Comparison of ENCODE assay signal across 10 cellular contexts in the genomic region with DNA sequence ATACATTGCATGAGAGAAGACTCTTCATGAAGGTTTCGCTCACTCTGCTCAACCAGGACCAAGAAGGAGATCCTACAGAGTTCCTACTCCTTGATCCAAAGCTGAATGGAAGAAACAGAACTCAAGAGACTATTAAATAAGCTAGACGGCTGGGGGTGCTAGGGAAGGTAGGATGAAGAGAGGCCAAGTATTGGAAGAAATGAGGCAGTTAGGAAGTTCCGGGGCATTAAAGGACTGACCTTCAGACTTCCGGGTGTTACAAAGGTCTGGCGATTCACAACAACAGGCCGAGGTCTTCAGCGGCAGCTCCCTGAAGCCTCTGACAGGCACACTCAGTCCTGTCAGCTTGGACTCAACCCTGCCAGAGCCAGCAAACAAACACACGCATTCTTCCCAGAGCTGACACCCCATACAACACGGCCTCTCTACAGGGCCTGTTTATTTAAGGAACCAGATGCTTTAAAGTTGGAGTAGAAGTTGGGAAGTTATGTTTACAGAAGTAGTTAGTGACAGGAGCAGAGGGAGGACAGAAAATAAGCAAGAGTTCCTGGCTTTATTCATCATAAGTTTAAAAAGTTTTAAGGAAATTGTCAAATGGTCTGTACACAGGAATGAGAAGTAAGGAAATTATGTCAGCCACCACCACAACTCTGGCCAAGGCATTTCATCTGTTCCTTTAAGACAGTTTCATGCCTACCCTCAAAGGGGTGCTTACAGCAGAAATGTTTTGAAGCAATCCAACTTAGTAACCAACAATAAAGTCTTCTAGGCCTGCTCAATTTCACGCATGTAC. TPM values are rescaled to one million over a fixed set of nuclear protein-coding genes. Genes with fewer than 3 reads are reported as not detected.
DNase-seq lines count a peak whose midpoint lies in the region; ATAC-seq and TF ChIP-seq lines count a peak whose summit lies in the region.
"Had no signal": no experiment of that assay in that cellular context is flagged by ENCODE, and none has a peak within 500 bp of the region (broad histone marks: within the 10 kb centered on the region; RNA-seq: fewer than 3 reads in every experiment).

No MANE protein-coding gene starts in this region.

- intact Hi-C loops in MCF 10A (cut with micrococcal nuclease): loop anchor here (10.0 kb wide), 1 partner anchor 278 kb away; a partner anchor contains a TSS
- intact Hi-C loops in mammary epithelial cell (cut with micrococcal nuclease): loop anchor here (10.0 kb wide), 1 partner anchor 278 kb away; a partner anchor contains a TSS
- intact Hi-C loops in mucosa of descending colon (cut with DNase I, micrococcal nuclease): no loop called here
- intact Hi-C loops in CD8-positive, alpha-beta T cell (cut with DNase I, micrococcal nuclease): no loop called here

- peaks cover 58% of the 10 kb centered on the region for H3K4me1 Mint-ChIP-seq in MCF 10A (ENCODE audit: insufficient read depth, unreplicated experiment)
- H3K4me1 Mint-ChIP-seq in CD8-positive, alpha-beta T cell (ENCODE audit: low read depth): peaks cover 10% of the 10 kb centered on the region

- H3K27me3 ChIP-seq in mammary epithelial cell (ENCODE audit: insufficient read depth, low read length): no peaks in the 10 kb centered on the region
- H3K27me3 ChIP-seq in CD8-positive, alpha-beta T cell (ENCODE audit: insufficient read depth, low read length): peaks cover 10% of the 10 kb centered on the region

- POLR2A ChIA-PET in MCF 10A (lab: Yijun Ruan, JAX): interaction anchor here (0.6 to 6.5 kb wide), 19 partner anchors 9 to 302 kb away, joined by 3 to 86 read pairs (median 5); a partner anchor contains a TSS
- POLR2A ChIA-PET in CD8-positive, alpha-beta T cell (lab: Charles Lee): no interaction called here

- in situ Hi-C loops in mammary epithelial cell (cut with MboI; ENCODE audit: low sequenced_read_pairs in 2 of 2): loop anchor here in 1 of 2 donors (10.0 kb wide), 2 partner anchors 128 to 198 kb away; no protein-coding TSS in a partner anchor

- H3K4me3 ChIP-seq in mammary epithelial cell (replicated peaks in 1 of 3; ENCODE audit: insufficient read depth in 1 of 3, low read depth in 2 of 3, low read length in 3 of 3): no peak overlapping the region
- H3K4me3 ChIP-seq in mucosa of descending colon: no peak overlapping the region
- H3K4me3 ChIP-seq in CD8-positive, alpha-beta T cell (ENCODE audit: low read depth, low read length): no peak overlapping the region

- BruUV-seq in MCF 10A (replicated peaks; lab: Mats Ljungman, UMichigan): no TSS peak
- BruUV-seq in mammary epithelial cell (replicated peaks; lab: Mats Ljungman, UMichigan): no TSS peak

- peaks cover 8% of the 10 kb centered on the region for H3K36me3 Mint-ChIP-seq in MCF 10A (ENCODE audit: insufficient read depth, unreplicated experiment)
- no peaks in the 10 kb centered on the region for H3K36me3 Mint-ChIP-seq in CD8-positive, alpha-beta T cell
- H3K36me3 Mint-ChIP-seq: CD4-positive, CD25-positive, alpha-beta regulatory T cell had no signal

- H3K27ac ChIP-seq in mammary epithelial cell (ENCODE audit: insufficient read depth, low read depth, low read length): no peak overlapping the region
- H3K27ac ChIP-seq in CD8-positive, alpha-beta T cell (ENCODE audit: low read depth, low read length): no peak overlapping the region

- no peak overlapping the region for H3K4me2 ChIP-seq in mammary epithelial cell (ENCODE audit: insufficient read depth, low read depth, low read length)

- no peak for TF ChIP-seq CTCF in MCF 10A (IDR thresholded peaks at IDR 0.05; ENCODE audit: unreplicated experiment)
- TF ChIP-seq CTCF in mammary epithelial cell (conservative IDR thresholded peaks at IDR 0.05 in 1 of 2, IDR thresholded peaks at IDR 0.05 in 1 of 2; ENCODE audit: extremely low read depth in 1 of 2, insufficient read depth in 1 of 2, low read depth in 1 of 2, low read length in 2 of 2): no peak
- TF ChIP-seq CTCF in mucosa of descending colon (IDR thresholded peaks at IDR 0.05): no peak
- no peak for TF ChIP-seq CTCF in CD8-positive, alpha-beta T cell (IDR thresholded peaks at IDR 0.05)

- H3K79me2 ChIP-seq in mammary epithelial cell (ENCODE audit: insufficient read depth, low read length): peaks cover 5% of the 10 kb centered on the region

- no peaks in the 10 kb centered on the region for H3K27me3 Mint-ChIP-seq in MCF 10A (ENCODE audit: insufficient read depth, unreplicated experiment)
- H3K27me3 Mint-ChIP-seq in CD8-positive, alpha-beta T cell (ENCODE audit: low read depth): peaks cover 50% of the 10 kb centered on the region

- no peak overlapping the region for H2AFZ ChIP-seq in mammary epithelial cell (ENCODE audit: low read depth, low read length)

- H3K4me3 Mint-ChIP-seq in MCF 10A (ENCODE audit: unreplicated experiment): peak overlapping the region; percentile 64
- H3K4me3 Mint-ChIP-seq in CD8-positive, alpha-beta T cell: no peak overlapping the region
- H3K4me3 Mint-ChIP-seq: CD4-positive, CD25-positive, alpha-beta regulatory T cell had no signal

- CTCF ChIA-PET in MCF 10A (lab: Yijun Ruan, JAX) (interaction anchor here (0.6 to 5.7 kb wide), 9 partner anchors 10 to 344 kb away, joined by 3 to 29 read pairs (median 4); a partner anchor contains a TSS), mammary epithelial cell (lab: Charles Lee; ENCODE audit: low non-redundant PET) (no interaction called here)
- CTCF ChIA-PET in CD8-positive, alpha-beta T cell (lab: Charles Lee): interaction anchor here (1.2 kb wide), 1 partner anchor 115 kb away, joined by 3 read pairs; no protein-coding TSS in a partner anchor

- H3K36me3 ChIP-seq in mammary epithelial cell (ENCODE audit: insufficient read depth, low read length) (no peaks in the 10 kb centered on the region), mucosa of descending colon (ENCODE audit: low read depth) (no peaks in the 10 kb centered on the region)
- no peaks in the 10 kb centered on the region for H3K36me3 ChIP-seq in CD8-positive, alpha-beta T cell (ENCODE audit: insufficient read depth, low read length)

- dilution Hi-C loops in mammary epithelial cell (cut with HindIII; ENCODE audit: low sequenced_read_pairs): no loop called here

- WGBS in mammary epithelial cell (ENCODE audit: low coverage, missing lambda C conversion rate): 97% methylated on average over 10 of the region's 10 CpGs

- no peaks in the 10 kb centered on the region for H3K9me3 ChIP-seq in mammary epithelial cell (replicated peaks; ENCODE audit: insufficient read depth, low read length)
- H3K9me3 ChIP-seq in mucosa of descending colon: no peaks in the 10 kb centered on the region
- no peaks in the 10 kb centered on the region for H3K9me3 ChIP-seq in CD8-positive, alpha-beta T cell (ENCODE audit: low read length)

- H3K4me1 ChIP-seq in mammary epithelial cell (ENCODE audit: insufficient read depth, low read length) (peaks cover 6% of the 10 kb centered on the region), mucosa of descending colon (ENCODE audit: low read depth) (peaks cover 33% of the 10 kb centered on the region)
- H3K4me1 ChIP-seq in CD8-positive, alpha-beta T cell (ENCODE audit: insufficient read depth, low read length): peaks cover 9% of the 10 kb centered on the region

- peak; percentile 78 for ATAC-seq in mucosa of descending colon
- ATAC-seq in GM21367 (IDR thresholded peaks at IDR 0.05; ENCODE audit: unreplicated experiment): no peak
- ATAC-seq in CD8-positive, alpha-beta T cell: no peak

- no peaks in the 10 kb centered on the region for H4K20me1 ChIP-seq in mammary epithelial cell (ENCODE audit: insufficient read depth, low read length)

- no peak overlapping the region for H3K9ac ChIP-seq in mammary epithelial cell (ENCODE audit: insufficient read depth, low read length)

- DNase-seq in MCF 10A (ENCODE audit: unreplicated experiment) (peak; percentile 31), mammary epithelial cell (no peak), dermis blood vessel endothelial cell (peak; percentile 45), mucosa of descending colon (peak; percentile 63 to 73 (median 70)), activated T-cell treated with anti-CD3 and anti-CD28 coated beads for 4 hours (no peak), T-helper 1 cell (no peak)
- no peak for DNase-seq in CD8-positive, alpha-beta T cell
- DNase-seq: CD4-positive, CD25-positive, alpha-beta regulatory T cell; NCI-H1436 treated with DMSO at 0.1 percent for 48 hours had no signal

- peak overlapping the region; percentile 98 for H3K27ac Mint-ChIP-seq in MCF 10A (ENCODE audit: low read depth, unreplicated experiment)
- no peak overlapping the region for H3K27ac Mint-ChIP-seq in CD8-positive, alpha-beta T cell
- H3K27ac Mint-ChIP-seq: CD4-positive, CD25-positive, alpha-beta regulatory T cell had no signal

- H3K9me3 Mint-ChIP-seq in MCF 10A (ENCODE audit: unreplicated experiment): no peaks in the 10 kb centered on the region
- no peaks in the 10 kb centered on the region for H3K9me3 Mint-ChIP-seq in CD8-positive, alpha-beta T cell

RNA-seq across cellular contexts. Expression of a gene that starts 4.7 kb away (rescaled TPM):
- total RNA-seq in MCF 10A (2022): 13.3 TPM in 2 replicates
- 10 to 100 TPM; 24.6 to 41.8 TPM for total RNA-seq in mammary epithelial cell
- 6.9 TPM for polyA plus RNA-seq in mammary epithelial cell
- polyA minus RNA-seq in mammary epithelial cell: 53.9 TPM
- 16.7 and 17.4 TPM in 2 replicates for total RNA-seq in dermis blood vessel endothelial cell
- total RNA-seq in mucosa of descending colon: 100 to 1,000 TPM in 2 of 3 donors, 10 to 100 TPM in 1; 89.8 to 109 (median 107) TPM
- under 1 TPM; 0.61 to 0.73 TPM for total RNA-seq in CD8-positive, alpha-beta T cell
- polyA plus RNA-seq: CD4-positive, CD25-positive, alpha-beta regulatory T cell had no signal

RNA-seq across cellular contexts. Expression of a gene that starts 33.3 kb away (rescaled TPM):
- total RNA-seq in MCF 10A (2022): 109 and 113 TPM in 2 replicates
- total RNA-seq in mammary epithelial cell: 100 to 1,000 TPM in 1 of 2 donors, 10 to 100 TPM in 1; 46.0 to 110 TPM
- 118 TPM for polyA plus RNA-seq in mammary epithelial cell
- 65.3 TPM for polyA minus RNA-seq in mammary epithelial cell
- total RNA-seq in dermis blood vessel endothelial cell: 45.3 and 55.1 TPM in 2 replicates
- total RNA-seq in mucosa of descending colon: 100 to 1,000 TPM in 1 of 3 donors, 10 to 100 TPM in 2; 67.9 to 103 (median 71.0) TPM
- 10 to 100 TPM; 30.9 to 32.6 TPM for total RNA-seq in CD8-positive, alpha-beta T cell

Comparison
In these comparisons a context has a peak if more than half of its experiments do, and no peak if none do; other contexts are left out.
1. DNase-seq: peak in MCF 10A (single experiment), dermis blood vessel endothelial cell (single experiment) and mucosa of descending colon (3 of 3); none in mammary epithelial cell (single experiment), activated T-cell treated with anti-CD3 and anti-CD28 coated beads for 4 hours (single experiment), CD8-positive, alpha-beta T cell (0 of 7) and T-helper 1 cell (0 of 5).
2. intact Hi-C loops: an anchor here in MCF 10A (10.0 kb wide) and mammary epithelial cell (10.0 kb wide); none called in mucosa of descending colon and CD8-positive, alpha-beta T cell.